Comparison of ENCODE assay signal across 8 cellular contexts in the genomic region with DNA sequence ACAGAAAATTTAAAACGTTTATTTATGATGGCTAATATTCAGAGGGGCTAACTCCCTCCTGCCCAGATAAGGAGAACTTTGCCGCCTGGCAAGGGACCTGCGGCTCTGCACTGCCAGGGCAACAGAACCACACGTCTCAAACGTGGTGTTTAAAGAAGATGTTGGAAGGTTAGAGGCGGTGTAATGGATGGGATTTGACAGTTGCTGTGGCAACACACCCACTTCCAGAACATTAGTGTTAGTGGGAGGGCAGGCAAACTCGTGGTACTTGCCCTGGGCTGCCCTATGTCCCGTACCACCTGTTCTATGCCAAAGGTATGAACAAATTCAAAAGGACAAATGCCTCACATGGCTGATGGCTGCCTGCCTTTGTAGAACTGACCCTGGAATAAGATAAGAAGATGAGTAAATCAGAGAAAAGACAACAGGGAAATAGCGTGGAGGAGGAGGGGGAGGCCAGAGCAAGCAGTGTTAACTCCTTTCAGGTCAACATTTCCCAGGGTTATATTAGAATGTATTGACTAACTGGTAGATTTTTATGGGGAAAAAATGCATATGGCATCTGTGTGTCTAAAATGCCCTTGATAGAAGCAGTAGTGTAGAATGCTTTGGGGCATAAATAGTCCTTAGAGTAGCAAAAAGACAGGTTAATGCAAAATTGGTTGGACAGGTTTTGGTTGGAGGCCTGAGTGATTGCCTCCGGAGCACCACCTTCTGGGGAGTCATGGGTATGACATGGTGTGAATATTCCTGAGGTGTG. TPM values are rescaled to one million over a fixed set of nuclear protein-coding genes. Genes with fewer than 3 reads are reported as not detected.
A peak's percentile ranks its signal among the peaks of the same experiment; 100 is the strongest.
DNase-seq lines count a peak whose midpoint lies in the region; ATAC-seq and TF ChIP-seq lines count a peak whose summit lies in the region.

No MANE protein-coding gene starts in this region.

- no peak for DNase-seq in AG04449 (ENCODE audit: low read depth, low spot score)
- peak; percentile 57 for DNase-seq in NCI-H2227 (lab: John Stamatoyannopoulos, UW; ENCODE audit: unreplicated experiment)
- peak; percentile 60 for DNase-seq in activated CD4-positive, alpha-beta T cell treated with anti-CD3 and anti-CD28 coated beads, Interleukin-2, amount 10 ng/mL, durations not matched to agents 7 days and 5 days
- DNase-seq in dorsolateral prefrontal cortex: peak in 6 of 10 donors; percentile 42 to 67 (median 54)
- DNase-seq in memory B cell (ENCODE audit: low spot score in 2 of 2): peak; percentile 53 to 56
- peak; percentile 7 to 18 for DNase-seq in stimulated activated CD8-positive, alpha-beta memory T cell treated with anti-CD3 and anti-CD28 coated beads, Interleukin-7, amount 100 ng/mL, for 4 hours (ENCODE audit: low read depth in 2 of 2)

- H3K27ac Mint-ChIP-seq in activated CD4-positive, alpha-beta T cell treated with anti-CD3 and anti-CD28 coated beads, Interleukin-2, amount 10 ng/mL, durations not matched to agents 7 days and 5 days: no peak overlapping the region
- H3K27ac Mint-ChIP-seq in memory B cell: no peak overlapping the region

- H3K36me3 Mint-ChIP-seq in activated CD4-positive, alpha-beta T cell treated with anti-CD3 and anti-CD28 coated beads, Interleukin-2, amount 10 ng/mL, durations not matched to agents 7 days and 5 days (ENCODE audit: low read depth): no peaks in the 10 kb centered on the region
- H3K36me3 Mint-ChIP-seq in memory B cell: no peaks in the 10 kb centered on the region

- H3K4me3 Mint-ChIP-seq in activated CD4-positive, alpha-beta T cell treated with anti-CD3 and anti-CD28 coated beads, Interleukin-2, amount 10 ng/mL, durations not matched to agents 7 days and 5 days: no peak overlapping the region
- no peak overlapping the region for H3K4me3 Mint-ChIP-seq in memory B cell

- intact Hi-C loops in dorsolateral prefrontal cortex (cut with DNase I): loop anchor here in 1 of 2 donors (5.0 kb wide), 1 partner anchor 58 kb away; no protein-coding TSS in a partner anchor

- H3K9me3 Mint-ChIP-seq in activated CD4-positive, alpha-beta T cell treated with anti-CD3 and anti-CD28 coated beads, Interleukin-2, amount 10 ng/mL, durations not matched to agents 7 days and 5 days: no peaks in the 10 kb centered on the region
- H3K9me3 Mint-ChIP-seq in memory B cell: no peaks in the 10 kb centered on the region

- H3K27me3 ChIP-seq in dorsolateral prefrontal cortex: no peaks in the 10 kb centered on the region

- peak overlapping the region in 13 of 59 donors; percentile 1 to 69 (median 35) for H3K27ac ChIP-seq in dorsolateral prefrontal cortex

- TF ChIP-seq CTCF in AG04449 (IDR thresholded peaks at IDR 0.05; ENCODE audit: insufficient read depth, low read length, missing control alignments) (peak; percentile 80), dorsolateral prefrontal cortex (IDR thresholded peaks at IDR 0.05 in 54 of 56, conservative IDR thresholded peaks at IDR 0.05 in 2 of 56; ENCODE audit: low read depth in 1 of 56, partially characterized antibody in 56 of 56) (peak; percentile 74 to 93 (median 88))

- CTCF ChIA-PET in AG04449 (lab: Yijun Ruan, JAX): interaction anchor here (0.8 to 3.6 kb wide), 17 partner anchors 9 to 323 kb away, joined by 3 to 56 read pairs (median 4); no protein-coding TSS in a partner anchor
- CTCF ChIA-PET in activated CD4-positive, alpha-beta T cell treated with anti-CD3 and anti-CD28 coated beads, Interleukin-2, amount 10 ng/mL, durations not matched to agents 7 days and 5 days (lab: Charles Lee): interaction anchor here (0.8 to 1.3 kb wide), 3 partner anchors 43 to 302 kb away, joined by 3 to 4 read pairs (median 3); no protein-coding TSS in a partner anchor

- peaks cover under 1% of the 10 kb centered on the region for H3K4me1 Mint-ChIP-seq in activated CD4-positive, alpha-beta T cell treated with anti-CD3 and anti-CD28 coated beads, Interleukin-2, amount 10 ng/mL, durations not matched to agents 7 days and 5 days
- H3K4me1 Mint-ChIP-seq in memory B cell: peaks cover 15% of the 10 kb centered on the region

- H3K4me3 ChIP-seq in AG04449 (ENCODE audit: low read depth, low read length): no peak overlapping the region
- H3K4me3 ChIP-seq in dorsolateral prefrontal cortex: no peak overlapping the region

- ATAC-seq in GM18517 (IDR thresholded peaks at IDR 0.05; ENCODE audit: unreplicated experiment) (peak; percentile 88), HG03103 (IDR thresholded peaks at IDR 0.05; ENCODE audit: low read depth, unreplicated experiment) (peak; percentile 79), memory B cell (ENCODE audit: low read depth) (peak; percentile 60)

- POLR2A ChIA-PET in AG04449 (lab: Yijun Ruan, JAX): no interaction called here
- POLR2A ChIA-PET in activated CD4-positive, alpha-beta T cell treated with anti-CD3 and anti-CD28 coated beads, Interleukin-2, amount 10 ng/mL, durations not matched to agents 7 days and 5 days (lab: Charles Lee): no interaction called here

- H3K27me3 Mint-ChIP-seq in activated CD4-positive, alpha-beta T cell treated with anti-CD3 and anti-CD28 coated beads, Interleukin-2, amount 10 ng/mL, durations not matched to agents 7 days and 5 days: peaks cover 3% of the 10 kb centered on the region
- peaks cover 5% of the 10 kb centered on the region for H3K27me3 Mint-ChIP-seq in memory B cell

RNA-seq across cellular contexts. Expression of a gene that starts 30.8 kb away (rescaled TPM):
- total RNA-seq in activated CD4-positive, alpha-beta T cell treated with anti-CD3 and anti-CD28 coated beads, Interleukin-2, amount 10 ng/mL, durations not matched to agents 7 days and 5 days: under 1 TPM; 0.30 to 0.65 TPM
- total RNA-seq in dorsolateral prefrontal cortex: 100 to 1,000 TPM in 94 of 120 experiments, 10 to 100 TPM in 26; 36.7 to 194 (median 124) TPM

Comparison
In these comparisons a context has a peak if more than half of its experiments do, and no peak if none do; other contexts are left out.
1. RNA of a gene that starts 30.8 kb away (total RNA-seq): 36.7 to 194 TPM in dorsolateral prefrontal cortex; 0.30 to 0.65 TPM in activated CD4-positive, alpha-beta T cell treated with anti-CD3 and anti-CD28 coated beads, Interleukin-2, amount 10 ng/mL, durations not matched to agents 7 days and 5 days; every median in the first group is over 10 times any median in the second.
2. Peak in every context shown above with its lines, with median percentiles within 50 percentile points of each other: ATAC-seq.